In genomic region chr1:225923692-225924555, GRCh38 we compare ENCODE assay signal across 8 cellular contexts. TPM values are rescaled to one million over a fixed set of nuclear protein-coding genes. Genes with fewer than 3 reads are reported as not detected.
DNase-seq lines count a peak whose midpoint lies in the region; ATAC-seq and TF ChIP-seq lines count a peak whose summit lies in the region.

Gene PYCR2 (minus strand): TSS chr1:225924250. CDS start chr1:225924110, 140 bp downstream.

- ATAC-seq in HG03432 (IDR thresholded peaks at IDR 0.05; ENCODE audit: unreplicated experiment): peak; percentile 99

- TF ChIP-seq POLR2A in GM19099 (IDR thresholded peaks at IDR 0.05; ENCODE audit: extremely low read depth, insufficient read length, low read depth): peak; percentile 94

- DNase-seq in AG20443 (ENCODE audit: low spot score) (peak; percentile 99), NCI-H510A (lab: John Stamatoyannopoulos, UW) (peak; percentile 93), cerebellum (ENCODE audit: low spot score) (peak; percentile 98), kidney tubule cell (ENCODE audit: low spot score) (peak; percentile 97)
- DNase-seq in activated CD4-positive, alpha-beta T cell treated with anti-CD3 and anti-CD28 coated beads for 1 hour: peak; percentile 89
- peak; percentile 79 to 93 (median 84) for DNase-seq in stimulated activated CD4-positive, alpha-beta T cell treated with anti-CD3 and anti-CD28 coated beads, Interleukin-1b, Interleukin-23, amount 100 ng/mL, for 24 hours (ENCODE audit: low read depth in 4 of 4, low spot score in 1 of 4)

RNA-seq across cellular contexts. Expression of gene PYCR2, which starts in this region (rescaled TPM):
- 15.6 TPM for total RNA-seq in cerebellum

Comparison
In these comparisons a context has a peak if more than half of its experiments do, and no peak if none do; other contexts are left out.
1. Peak in every context shown above with its lines: DNase-seq and ATAC-seq.